Comparison of ENCODE assay signal across 1 cellular context in genomic region chr11:14567064-14567651, GRCh38.
TF ChIP-seq lines count a peak whose summit lies in the region.

No MANE protein-coding gene starts in this region.

TF ChIP-seq in HepG2, 621 proteins besides CTCF, POLR2A, EP300 and RAD21:
- TF ChIP-seq CCDC6 (CRISPR knock-in tag; IDR thresholded peaks at IDR 0.05) (0 out of 2 replicates have a peak, but pooled peaks have one; percentile 26), ZBTB21 (CRISPR knock-in tag; IDR thresholded peaks at IDR 0.05) (no peak)
